Comparison of ENCODE assay signal across 8 cellular contexts in genomic region chrX:1453951-1454785, GRCh38. TPM values are rescaled to one million over a fixed set of nuclear protein-coding genes. Genes with fewer than 3 reads are reported as not detected.
DNase-seq lines count a peak whose midpoint lies in the region; ATAC-seq and TF ChIP-seq lines count a peak whose summit lies in the region.

No MANE protein-coding gene starts in this region.

- DNase-seq in AG09309 (ENCODE audit: low read depth), result peak; percentile 17
- peak; percentile 32 to 83 for DNase-seq in HL-60 (ENCODE audit: low read depth in 1 of 2, low spot score in 1 of 2)
- DNase-seq in activated CD8-positive, alpha-beta T cell treated with anti-CD3 and anti-CD28 coated beads for 36 hours, result peak; percentile 95
- DNase-seq in epidermal melanocyte (ENCODE audit: insufficient read length, low spot score), result peak; percentile 67
- DNase-seq in naive thymus-derived CD8-positive, alpha-beta T cell, result peak; percentile 82 to 96 (median 91)
- peak; percentile 90 for DNase-seq in stimulated activated naive B cell treated with anti-CD40 and anti-IgM and Interleukin-4, amounts not matched to agents 10 μg/mL and 1 μg/mL and 100 μg/mL, for 72 hours
- no peak for DNase-seq in NCI-H2081 (lab: John Stamatoyannopoulos, UW)

- peak overlapping the region; percentile 47 for H3K4me3 Mint-ChIP-seq in activated CD8-positive, alpha-beta T cell treated with anti-CD3 and anti-CD28 coated beads for 36 hours
- peak overlapping the region; percentile 52 to 85 (median 72) for H3K4me3 Mint-ChIP-seq in naive thymus-derived CD8-positive, alpha-beta T cell
- peak overlapping the region; percentile 63 to 66 for H3K4me3 Mint-ChIP-seq in stimulated activated naive B cell treated with anti-CD40 and anti-IgM and Interleukin-4, amounts not matched to agents 10 μg/mL and 1 μg/mL and 100 μg/mL, for 72 hours

- H3K4me3 ChIP-seq in AG09309 (ENCODE audit: control insufficient read depth, low read depth, low read length) (peak overlapping the region; percentile 72), HL-60 (replicated peaks; ENCODE audit: insufficient read depth, low read length) (peak overlapping the region; percentile 56)

- H3K27ac Mint-ChIP-seq in activated CD8-positive, alpha-beta T cell treated with anti-CD3 and anti-CD28 coated beads for 36 hours, result peak overlapping the region; percentile 48
- H3K27ac Mint-ChIP-seq in naive thymus-derived CD8-positive, alpha-beta T cell, result peak overlapping the region; percentile 57 to 95 (median 83)
- peak overlapping the region; percentile 33 for H3K27ac Mint-ChIP-seq in stimulated activated naive B cell treated with anti-CD40 and anti-IgM and Interleukin-4, amounts not matched to agents 10 μg/mL and 1 μg/mL and 100 μg/mL, for 72 hours

- no peaks in the 10 kb centered on the region for H3K27me3 Mint-ChIP-seq in activated CD8-positive, alpha-beta T cell treated with anti-CD3 and anti-CD28 coated beads for 36 hours
- H3K27me3 Mint-ChIP-seq in naive thymus-derived CD8-positive, alpha-beta T cell, result no peaks in the 10 kb centered on the region
- no peaks in the 10 kb centered on the region for H3K27me3 Mint-ChIP-seq in stimulated activated naive B cell treated with anti-CD40 and anti-IgM and Interleukin-4, amounts not matched to agents 10 μg/mL and 1 μg/mL and 100 μg/mL, for 72 hours

- no peaks in the 10 kb centered on the region for H3K27me3 ChIP-seq in HL-60 (ENCODE audit: insufficient read depth, poor library complexity, severe bottlenecking)

- peak; percentile 95 for TF ChIP-seq CTCF in AG09309 (IDR thresholded peaks at IDR 0.05; ENCODE audit: control insufficient read depth, insufficient read depth, low read depth, low read length, missing control alignments)
- TF ChIP-seq CTCF in HL-60 (IDR thresholded peaks at IDR 0.05; ENCODE audit: insufficient read depth, low read length), result peak; percentile 40
- peak; percentile 96 for TF ChIP-seq CTCF in activated CD8-positive, alpha-beta T cell treated with anti-CD3 and anti-CD28 coated beads for 36 hours (IDR thresholded peaks at IDR 0.05)

- intact Hi-C loops in activated CD8-positive, alpha-beta T cell treated with anti-CD3 and anti-CD28 coated beads for 36 hours (cut with micrococcal nuclease), result loop anchor here (2.0 to 10.0 kb wide), 3 partner anchors 83 to 731 kb away; partner anchors contain the start of gene P2RY8

- CTCF ChIA-PET in activated CD8-positive, alpha-beta T cell treated with anti-CD3 and anti-CD28 coated beads for 36 hours (lab: Charles Lee), result no interaction called here

- POLR2A ChIA-PET in activated CD8-positive, alpha-beta T cell treated with anti-CD3 and anti-CD28 coated beads for 36 hours (lab: Charles Lee), result no interaction called here
- POLR2A ChIA-PET in naive thymus-derived CD8-positive, alpha-beta T cell (lab: Charles Lee), result no interaction called here

- no peak overlapping the region for H3K27ac ChIP-seq in HL-60 (replicated peaks)

- ATAC-seq in GM19452 (IDR thresholded peaks at IDR 0.05; ENCODE audit: unreplicated experiment), result peak; percentile 33
- peak; percentile 43 for ATAC-seq in activated CD8-positive, alpha-beta T cell treated with anti-CD3 and anti-CD28 coated beads for 36 hours
- ATAC-seq in naive thymus-derived CD8-positive, alpha-beta T cell, result peak; percentile 52 to 54
- peak; percentile 51 to 62 for ATAC-seq in stimulated activated naive B cell treated with anti-CD40 and anti-IgM and Interleukin-4, amounts not matched to agents 10 μg/mL and 1 μg/mL and 100 μg/mL, for 72 hours (replicated peaks)

- peaks cover 9% of the 10 kb centered on the region for H3K9me3 Mint-ChIP-seq in activated CD8-positive, alpha-beta T cell treated with anti-CD3 and anti-CD28 coated beads for 36 hours
- peaks cover 0 to 5% (median 2%) of the 10 kb centered on the region in 9 donors for H3K9me3 Mint-ChIP-seq in naive thymus-derived CD8-positive, alpha-beta T cell
- H3K9me3 Mint-ChIP-seq in stimulated activated naive B cell treated with anti-CD40 and anti-IgM and Interleukin-4, amounts not matched to agents 10 μg/mL and 1 μg/mL and 100 μg/mL, for 72 hours, result peaks cover 7 to 9% of the 10 kb centered on the region in 2 donors

- H3K4me1 Mint-ChIP-seq in activated CD8-positive, alpha-beta T cell treated with anti-CD3 and anti-CD28 coated beads for 36 hours (ENCODE audit: low read depth), result peaks cover 21% of the 10 kb centered on the region
- peaks cover 19 to 45% (median 30%) of the 10 kb centered on the region in 4 donors for H3K4me1 Mint-ChIP-seq in naive thymus-derived CD8-positive, alpha-beta T cell
- H3K4me1 Mint-ChIP-seq in stimulated activated naive B cell treated with anti-CD40 and anti-IgM and Interleukin-4, amounts not matched to agents 10 μg/mL and 1 μg/mL and 100 μg/mL, for 72 hours, result peaks cover 24 to 46% of the 10 kb centered on the region in 2 donors

- H3K36me3 Mint-ChIP-seq in activated CD8-positive, alpha-beta T cell treated with anti-CD3 and anti-CD28 coated beads for 36 hours (ENCODE audit: low read depth), result peaks cover 10% of the 10 kb centered on the region
- H3K36me3 Mint-ChIP-seq in naive thymus-derived CD8-positive, alpha-beta T cell, result peaks cover 0 to 2% (median 1%) of the 10 kb centered on the region in 3 donors
- H3K36me3 Mint-ChIP-seq in stimulated activated naive B cell treated with anti-CD40 and anti-IgM and Interleukin-4, amounts not matched to agents 10 μg/mL and 1 μg/mL and 100 μg/mL, for 72 hours, result peaks cover 11% of the 10 kb centered on the region in 2 donors

RNA-seq across cellular contexts. Expression of gene ASMTL, which starts 1.5 kb away (rescaled TPM):
- total RNA-seq in activated CD8-positive, alpha-beta T cell treated with anti-CD3 and anti-CD28 coated beads for 36 hours, result 10 to 100 TPM; 55.8 to 57.2 TPM
- 10 to 100 TPM; 24.9 to 27.2 TPM for total RNA-seq in naive thymus-derived CD8-positive, alpha-beta T cell
- polyA plus RNA-seq in naive thymus-derived CD8-positive, alpha-beta T cell, result 10 to 100 TPM; 37.8 to 43.6 (median 42.3) TPM

Comparison
In these comparisons a context has a peak if more than half of its experiments do, and no peak if none do; other contexts are left out.
1. DNase-seq: peak in AG09309 (single experiment), HL-60 (2 of 2), activated CD8-positive, alpha-beta T cell treated with anti-CD3 and anti-CD28 coated beads for 36 hours (single experiment), epidermal melanocyte (single experiment), naive thymus-derived CD8-positive, alpha-beta T cell (10 of 10) and stimulated activated naive B cell treated with anti-CD40 and anti-IgM and Interleukin-4, amounts not matched to agents 10 μg/mL and 1 μg/mL and 100 μg/mL, for 72 hours (single experiment); none in NCI-H2081 (0 of 2).
2. CTCF ChIP-seq: peak in every context shown above with its lines; median percentile 96 in activated CD8-positive, alpha-beta T cell treated with anti-CD3 and anti-CD28 coated beads for 36 hours; 95 in AG09309; 40 in HL-60.
3. H3K27ac Mint-ChIP-seq: peak in every context shown above with its lines; median percentile 83 in naive thymus-derived CD8-positive, alpha-beta T cell; 48 in activated CD8-positive, alpha-beta T cell treated with anti-CD3 and anti-CD28 coated beads for 36 hours; 33 in stimulated activated naive B cell treated with anti-CD40 and anti-IgM and Interleukin-4, amounts not matched to agents 10 μg/mL and 1 μg/mL and 100 μg/mL, for 72 hours.
4. Peak in every context shown above with its lines, with median percentiles within 50 percentile points of each other: ATAC-seq and H3K4me3 Mint-ChIP-seq.